Comparison of ENCODE assay signal across 23 cellular contexts in genomic region chr9:136330406-136330990, GRCh38. TPM values are rescaled to one million over a fixed set of nuclear protein-coding genes. Genes with fewer than 3 reads are reported as not detected.
A peak's percentile ranks its signal among the peaks of the same experiment; 100 is the strongest.
DNase-seq lines count a peak whose midpoint lies in the region; ATAC-seq, FAIRE-seq and TF ChIP-seq lines count a peak whose summit lies in the region.
"Had no signal": no experiment of that assay in that cellular context is flagged by ENCODE, and none has a peak within 500 bp of the region (broad histone marks: within the 10 kb centered on the region; RNA-seq: fewer than 3 reads in every experiment).

No MANE protein-coding gene starts in this region.

- intact Hi-C loops in right cardiac atrium (cut with DNase I) = no loop called here
- intact Hi-C loops in Right ventricle myocardium inferior (cut with DNase I) = no loop called here
- intact Hi-C loops in sigmoid colon (cut with DNase I) = no loop called here

- H3K9me3 Mint-ChIP-seq in mesothelial cell of epicardium = no peaks in the 10 kb centered on the region
- H3K9me3 Mint-ChIP-seq: CD4-positive, alpha-beta T cell had no signal

- FAIRE-seq in GM19239 (lab: Jason Lieb, UNC) = no peak
- FAIRE-seq: A204.1, GM12878, GM18507 had no signal

- in situ Hi-C loops in HAP-1 (cut with MboI; ENCODE audit: low sequenced_read_pairs) = no loop called here

- H3K27me3 Mint-ChIP-seq in mesothelial cell of epicardium (ENCODE audit: low read depth) = no peaks in the 10 kb centered on the region
- H3K27me3 Mint-ChIP-seq: CD4-positive, alpha-beta T cell had no signal

- H3K9me3 ChIP-seq in right cardiac atrium (ENCODE audit: control insufficient read depth, low read length) = no peaks in the 10 kb centered on the region
- H3K9me3 ChIP-seq in WERI-Rb-1 (ENCODE audit: severe bottlenecking) = no peaks in the 10 kb centered on the region
- no peaks in the 10 kb centered on the region for H3K9me3 ChIP-seq in HAP-1
- H3K9me3 ChIP-seq in sigmoid colon = no peaks in the 10 kb centered on the region

- H3K36me3 ChIP-seq in WERI-Rb-1 (peaks cover 41% of the 10 kb centered on the region), HAP-1 (replicated peaks) (no peaks in the 10 kb centered on the region), sigmoid colon (peaks cover 0 to 3% (median 0%) of the 10 kb centered on the region in 4 donors)

- ATAC-seq in right cardiac atrium (no peak), Right ventricle myocardium inferior (no peak)
- ATAC-seq: GM12878, HCT116 had no signal

- TF ChIP-seq CTCF in WERI-Rb-1 (IDR thresholded peaks at IDR 0.05; ENCODE audit: low read depth, low read length) (no peak), mesothelial cell of epicardium (IDR thresholded peaks at IDR 0.05; ENCODE audit: unreplicated experiment) (no peak), sigmoid colon (IDR thresholded peaks at IDR 0.05) (no peak)

- H3K27ac Mint-ChIP-seq in mesothelial cell of epicardium = no peak overlapping the region
- H3K27ac Mint-ChIP-seq: CD4-positive, alpha-beta T cell had no signal

- no peak overlapping the region for H3K4me3 ChIP-seq in right cardiac atrium (ENCODE audit: low read length)
- H3K4me3 ChIP-seq in WERI-Rb-1 (ENCODE audit: low read depth, low read length) = no peak overlapping the region
- no peak overlapping the region for H3K4me3 ChIP-seq in HAP-1
- no peak overlapping the region for H3K4me3 ChIP-seq in sigmoid colon
- H3K4me3 ChIP-seq: GM12878, PC-9 had no signal

- peak overlapping the region; percentile 30 for H3K4me3 Mint-ChIP-seq in mesothelial cell of epicardium
- H3K4me3 Mint-ChIP-seq: CD4-positive, alpha-beta T cell had no signal

- WGBS in right cardiac atrium = 58% methylated on average over 14 of the region's 14 CpGs
- WGBS in sigmoid colon, 2 donors = 73 to 82% methylated on average over 14 of the region's 14 CpGs

- no peak for TF ChIP-seq POLR2A in sigmoid colon (IDR thresholded peaks at IDR 0.05)

- H3K27ac ChIP-seq in right cardiac atrium (ENCODE audit: low read length) (no peak overlapping the region), WERI-Rb-1 (peak overlapping the region; percentile 45), sigmoid colon (no peak overlapping the region)
- H3K27ac ChIP-seq: PC-9 had no signal

- peak; percentile 19 to 67 (median 47) for DNase-seq in right cardiac atrium
- DNase-seq in Right ventricle myocardium inferior (ENCODE audit: missing footprints) = no peak
- no peak for DNase-seq in WERI-Rb-1
- no peak for DNase-seq in mesothelial cell of epicardium (ENCODE audit: low spot score in 2 of 2, unreplicated experiment in 2 of 2)
- DNase-seq in HAP-1 (ENCODE audit: low spot score in 2 of 2) = no peak
- no peak for DNase-seq in stimulated activated CD8-positive, alpha-beta memory T cell treated with anti-CD3 and anti-CD28 coated beads, Interleukin-4, amount 100 ng/mL, for 48 hours
- no peak for DNase-seq in GM19239 (ENCODE audit: insufficient read length, low spot score)
- DNase-seq in sigmoid colon = no peak
- DNase-seq: Calu3; CD4-positive, alpha-beta T cell; KG1; NCI-H1092 treated with DMSO at 0.1 percent for 48 hours; NCI-H1694; NCI-H2107; NCI-H226; NCI-H69; NK-92 treated with Interleukin-12 subunit alpha and Interleukin-12 subunit beta, amount 100 ng/mL, for 24 hours; PC-9 had no signal

- H3K27me3 ChIP-seq in right cardiac atrium (ENCODE audit: control insufficient read depth, insufficient read depth) = no peaks in the 10 kb centered on the region
- H3K27me3 ChIP-seq in WERI-Rb-1 (ENCODE audit: insufficient read depth, low read depth, severe bottlenecking) = no peaks in the 10 kb centered on the region
- no peaks in the 10 kb centered on the region for H3K27me3 ChIP-seq in HAP-1 (ENCODE audit: low read depth)
- H3K27me3 ChIP-seq in sigmoid colon = no peaks in the 10 kb centered on the region

- H3K4me1 ChIP-seq in right cardiac atrium (ENCODE audit: control insufficient read depth, insufficient read depth, low read length) (peaks cover 7% of the 10 kb centered on the region), HAP-1 (peaks cover 9% of the 10 kb centered on the region), sigmoid colon (peaks cover 0 to 37% (median 28%) of the 10 kb centered on the region in 4 donors)

- peaks cover 28% of the 10 kb centered on the region for H3K4me1 Mint-ChIP-seq in mesothelial cell of epicardium

- TF ChIP-seq EP300 in sigmoid colon (IDR thresholded peaks at IDR 0.05) = no peak

- no peaks in the 10 kb centered on the region for H3K36me3 Mint-ChIP-seq in mesothelial cell of epicardium

RNA-seq across cellular contexts. Expression of gene GPSM1, which starts 3.2 kb away (rescaled TPM):
- total RNA-seq in right cardiac atrium (10 to 100 TPM; 46.3 to 90.6 (median 71.6) TPM), Right ventricle myocardium inferior (48.6 TPM), mesothelial cell of epicardium (98.6 to 103 TPM (median 102 TPM) in 3 replicates), sigmoid colon (10 to 100 TPM in 2 of 4 donors, 1 to 10 TPM in 2; 5.0 to 16.1 (median 12.2) TPM)
- polyA plus RNA-seq in right cardiac atrium (73.3 TPM), sigmoid colon (1 to 10 TPM; 2.3 to 4.8 (median 2.4) TPM)

RNA-seq across cellular contexts. Expression of gene CCDC187, which starts 26.6 kb away (rescaled TPM):
- total RNA-seq in right cardiac atrium (not detected), Right ventricle myocardium inferior (not detected), mesothelial cell of epicardium (0.42 to 0.54 TPM (median 0.47 TPM) in 3 replicates), sigmoid colon (not detected)
- polyA plus RNA-seq in right cardiac atrium (not detected), sigmoid colon (under 1 TPM in 1 of 3 donors, not detected in 2; 0.32 TPM)
- total RNA-seq: CD4-positive, alpha-beta T cell; MCF 10A had no signal

RNA-seq across cellular contexts. Expression of gene DNLZ, which starts 33.0 kb away (rescaled TPM):
- 10 to 100 TPM; 15.2 to 24.9 (median 22.2) TPM for total RNA-seq in right cardiac atrium
- 17.1 TPM for polyA plus RNA-seq in right cardiac atrium
- 40.6 TPM for total RNA-seq in Right ventricle myocardium inferior
- 11.8 to 14.7 TPM (median 13.0 TPM) in 3 replicates for total RNA-seq in mesothelial cell of epicardium
- total RNA-seq in sigmoid colon = 10 to 100 TPM; 19.7 to 41.9 (median 37.8) TPM
- polyA plus RNA-seq in sigmoid colon = 10 to 100 TPM in 2 of 3 donors, 1 to 10 TPM in 1; 8.4 to 11.6 (median 10.2) TPM

RNA-seq across cellular contexts. Expression of gene CARD9, which starts 43.0 kb away (rescaled TPM):
- total RNA-seq in right cardiac atrium (1 to 10 TPM in 2 of 4 donors, under 1 TPM in 2; 0.76 to 2.1 (median 1.0) TPM), Right ventricle myocardium inferior (1.4 TPM), mesothelial cell of epicardium (3.6 to 4.9 TPM (median 4.0 TPM) in 3 replicates), sigmoid colon (1 to 10 TPM; 1.5 to 6.9 (median 2.3) TPM)
- polyA plus RNA-seq in right cardiac atrium (0.68 TPM), sigmoid colon (1 to 10 TPM; 1.8 to 3.0 (median 2.3) TPM)

Comparison
In these comparisons a context has a peak if more than half of its experiments do, and no peak if none do; other contexts are left out.
1. DNase-seq: peak in right cardiac atrium (3 of 3); none in Right ventricle myocardium inferior (single experiment), WERI-Rb-1 (single experiment), mesothelial cell of epicardium (0 of 2), HAP-1 (0 of 2), stimulated activated CD8-positive, alpha-beta memory T cell treated with anti-CD3 and anti-CD28 coated beads, Interleukin-4, amount 100 ng/mL, for 48 hours (single experiment), GM19239 (single experiment) and sigmoid colon (single experiment).